19 cellular contexts compared by ENCODE assay signal in the genomic region with DNA sequence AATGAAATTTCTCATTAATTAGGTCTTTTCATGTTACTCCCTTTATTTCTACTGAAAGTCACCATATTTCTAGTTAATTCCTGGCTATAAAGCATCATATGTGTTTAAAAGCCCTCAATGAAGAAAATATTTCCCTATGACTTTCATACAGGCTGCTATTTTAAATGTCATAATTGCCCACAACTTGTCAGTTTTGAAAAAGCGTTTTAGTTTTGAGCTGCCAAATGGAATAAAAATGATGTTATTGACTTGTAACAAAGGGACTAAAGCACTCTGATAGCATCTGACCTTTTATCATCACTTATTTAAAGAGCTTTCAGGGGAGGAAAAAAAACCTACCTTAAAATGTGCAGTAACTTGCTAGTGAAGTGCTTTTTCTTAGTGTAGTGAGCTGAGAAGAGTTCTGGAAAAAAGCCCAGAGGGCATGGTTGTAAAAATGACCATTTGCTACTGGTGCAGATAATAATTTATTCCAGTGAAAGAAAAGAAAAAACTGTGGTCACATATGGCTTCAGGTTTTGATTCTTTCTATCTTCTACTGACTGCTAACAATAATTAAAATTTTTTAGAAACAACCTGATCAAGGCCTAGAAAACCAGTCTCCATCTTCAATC.
"Had no signal": no experiment of that assay in that cellular context is flagged by ENCODE, and none has a peak within 500 bp of the region (broad histone marks: within the 10 kb centered on the region; RNA-seq: fewer than 3 reads in every experiment).

No MANE protein-coding gene starts in this region.

- H3K9ac ChIP-seq: parathyroid adenoma had no signal

- H3K36me3 Mint-ChIP-seq: stimulated activated memory B cell treated with anti-CD40 and anti-IgM and Interleukin-4, amounts not matched to agents 10 μg/mL and 1 μg/mL and 100 μg/mL, for 72 hours had no signal

- H3K4me1 Mint-ChIP-seq: activated CD4-positive, alpha-beta T cell treated with anti-CD3 and anti-CD28 coated beads, Interleukin-2, amount 10 ng/mL, durations not matched to agents 24 days and 14 days; stimulated activated memory B cell treated with anti-CD40 and anti-IgM and Interleukin-4, amounts not matched to agents 10 μg/mL and 1 μg/mL and 100 μg/mL, for 72 hours had no signal

- DNase-seq: activated CD4-positive, alpha-beta T cell treated with anti-CD3 and anti-CD28 coated beads, Interleukin-2, amount 10 ng/mL, durations not matched to agents 24 days and 14 days; activated CD8-positive, alpha-beta T cell treated with anti-CD3 and anti-CD28 coated beads, Interleukin-2, amount 10 ng/mL, durations not matched to agents 7 days and 5 days; activated naive CD4-positive, alpha-beta T cell treated with Interleukin-2 at 50 U/mL for 16 hours; activated T-cell treated with anti-CD3 and anti-CD28 coated beads, Interleukin-2, amount 50 U/mL, for 24 hours; brain microvascular endothelial cell; central memory CD4-positive, alpha-beta T cell; colonic mucosa; foreskin keratinocyte; hippocampal formation; sigmoid colon; stimulated activated CD4-positive, alpha-beta T cell treated with anti-CD3 and anti-CD28 coated beads, Interleukin-4, amount 100 ng/mL, for 24 hours; upper lobe of right lung had no signal

- H3K27ac Mint-ChIP-seq: activated CD4-positive, alpha-beta T cell treated with anti-CD3 and anti-CD28 coated beads, Interleukin-2, amount 10 ng/mL, durations not matched to agents 24 days and 14 days; activated CD8-positive, alpha-beta T cell treated with anti-CD3 and anti-CD28 coated beads, Interleukin-2, amount 10 ng/mL, durations not matched to agents 7 days and 5 days; activated T-cell treated with anti-CD3 and anti-CD28 coated beads, Interleukin-2, amount 50 U/mL, for 24 hours; activated T-helper 2 cell treated with anti-CD3 and anti-CD28 coated beads, Interferon-gamma antibody, Interleukin-2, Interleukin-4, amounts not matched to agents 10 μg/mL and 5 μg/mL and 100 μg/mL, durations not matched to agents 14 hours and 24 hours and 36 hours; natural killer cell treated with Interleukin-12 subunit alpha and Interleukin-12 subunit beta and Interleukin-15 and Interleukin-18, amount 100 ng/mL, for 72 hours; stimulated activated memory B cell treated with anti-CD40 and anti-IgM and Interleukin-4, amounts not matched to agents 10 μg/mL and 1 μg/mL and 100 μg/mL, for 72 hours had no signal

- H3K36me3 ChIP-seq: brain microvascular endothelial cell, colonic mucosa, sigmoid colon, thoracic aorta, upper lobe of right lung had no signal

- H3K27ac ChIP-seq: brain microvascular endothelial cell, colonic mucosa, foreskin keratinocyte, parathyroid adenoma, sigmoid colon, thoracic aorta, upper lobe of right lung had no signal

- H3K9me3 ChIP-seq: colonic mucosa, sigmoid colon, thoracic aorta, upper lobe of right lung had no signal

- H3K27me3 ChIP-seq: brain microvascular endothelial cell, colonic mucosa, foreskin keratinocyte, sigmoid colon, upper lobe of right lung had no signal

- H3K27me3 Mint-ChIP-seq: activated CD4-positive, alpha-beta T cell treated with anti-CD3 and anti-CD28 coated beads, Interleukin-2, amount 10 ng/mL, durations not matched to agents 24 days and 14 days; activated T-cell treated with anti-CD3 and anti-CD28 coated beads, Interleukin-2, amount 50 U/mL, for 24 hours; natural killer cell treated with Interleukin-12 subunit alpha and Interleukin-12 subunit beta and Interleukin-15 and Interleukin-18, amount 100 ng/mL, for 72 hours; stimulated activated memory B cell treated with anti-CD40 and anti-IgM and Interleukin-4, amounts not matched to agents 10 μg/mL and 1 μg/mL and 100 μg/mL, for 72 hours had no signal

- H3K4me3 ChIP-seq: colonic mucosa, lung, sigmoid colon, thoracic aorta, upper lobe of right lung had no signal

- H3K4me1 ChIP-seq: colonic mucosa, foreskin keratinocyte, parathyroid adenoma, upper lobe of right lung had no signal

- ATAC-seq: activated CD8-positive, alpha-beta T cell treated with anti-CD3 and anti-CD28 coated beads, Interleukin-2, amount 10 ng/mL, durations not matched to agents 7 days and 5 days; foreskin keratinocyte; left lobe of liver; natural killer cell treated with Interleukin-12 subunit alpha and Interleukin-12 subunit beta and Interleukin-15 and Interleukin-18, amount 100 ng/mL, for 72 hours; stimulated activated memory B cell treated with anti-CD40 and anti-IgM and Interleukin-4, amounts not matched to agents 10 μg/mL and 1 μg/mL and 100 μg/mL, for 72 hours; upper lobe of right lung had no signal

- H3K9me3 Mint-ChIP-seq: activated CD4-positive, alpha-beta T cell treated with anti-CD3 and anti-CD28 coated beads, Interleukin-2, amount 10 ng/mL, durations not matched to agents 24 days and 14 days had no signal

- H3K4me3 Mint-ChIP-seq: activated CD4-positive, alpha-beta T cell treated with anti-CD3 and anti-CD28 coated beads, Interleukin-2, amount 10 ng/mL, durations not matched to agents 24 days and 14 days; activated CD8-positive, alpha-beta T cell treated with anti-CD3 and anti-CD28 coated beads, Interleukin-2, amount 10 ng/mL, durations not matched to agents 7 days and 5 days; activated T-cell treated with anti-CD3 and anti-CD28 coated beads, Interleukin-2, amount 50 U/mL, for 24 hours; natural killer cell treated with Interleukin-12 subunit alpha and Interleukin-12 subunit beta and Interleukin-15 and Interleukin-18, amount 100 ng/mL, for 72 hours; stimulated activated memory B cell treated with anti-CD40 and anti-IgM and Interleukin-4, amounts not matched to agents 10 μg/mL and 1 μg/mL and 100 μg/mL, for 72 hours had no signal
